Comparison of ENCODE assay signal across 3 cellular contexts in the genomic region with DNA sequence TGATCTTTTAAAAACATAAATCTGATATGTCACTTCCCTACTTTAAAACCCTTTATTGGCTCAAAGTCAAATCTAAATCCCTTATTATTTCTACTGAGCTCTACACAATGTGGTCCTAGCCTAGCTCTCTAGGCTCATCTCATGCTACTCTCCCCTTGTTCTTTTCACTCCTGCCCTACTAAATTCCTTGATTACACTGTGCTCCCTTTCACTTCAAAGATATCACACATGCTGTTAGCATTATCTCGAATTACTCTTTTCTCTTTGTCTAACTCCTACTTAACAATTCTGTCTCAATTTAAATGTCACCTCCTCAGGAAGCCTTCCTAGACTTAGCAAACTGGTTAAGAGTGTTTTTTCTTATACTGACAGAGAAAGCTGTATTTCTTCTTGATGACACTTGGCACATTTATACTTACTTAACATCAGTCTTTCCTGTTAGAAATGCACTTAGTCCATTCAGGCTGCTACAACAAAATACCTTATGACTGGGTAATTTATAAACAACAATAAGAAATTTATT.
TF ChIP-seq lines count a peak whose summit lies in the region.

No MANE protein-coding gene starts in this region.

TF ChIP-seq in SK-N-SH treated with all-trans-retinoic acid at 6 μM for 48 hours, 23 proteins besides CTCF, POLR2A, EP300 and RAD21 (continued from another document):
- TF ChIP-seq, protein P1, sequence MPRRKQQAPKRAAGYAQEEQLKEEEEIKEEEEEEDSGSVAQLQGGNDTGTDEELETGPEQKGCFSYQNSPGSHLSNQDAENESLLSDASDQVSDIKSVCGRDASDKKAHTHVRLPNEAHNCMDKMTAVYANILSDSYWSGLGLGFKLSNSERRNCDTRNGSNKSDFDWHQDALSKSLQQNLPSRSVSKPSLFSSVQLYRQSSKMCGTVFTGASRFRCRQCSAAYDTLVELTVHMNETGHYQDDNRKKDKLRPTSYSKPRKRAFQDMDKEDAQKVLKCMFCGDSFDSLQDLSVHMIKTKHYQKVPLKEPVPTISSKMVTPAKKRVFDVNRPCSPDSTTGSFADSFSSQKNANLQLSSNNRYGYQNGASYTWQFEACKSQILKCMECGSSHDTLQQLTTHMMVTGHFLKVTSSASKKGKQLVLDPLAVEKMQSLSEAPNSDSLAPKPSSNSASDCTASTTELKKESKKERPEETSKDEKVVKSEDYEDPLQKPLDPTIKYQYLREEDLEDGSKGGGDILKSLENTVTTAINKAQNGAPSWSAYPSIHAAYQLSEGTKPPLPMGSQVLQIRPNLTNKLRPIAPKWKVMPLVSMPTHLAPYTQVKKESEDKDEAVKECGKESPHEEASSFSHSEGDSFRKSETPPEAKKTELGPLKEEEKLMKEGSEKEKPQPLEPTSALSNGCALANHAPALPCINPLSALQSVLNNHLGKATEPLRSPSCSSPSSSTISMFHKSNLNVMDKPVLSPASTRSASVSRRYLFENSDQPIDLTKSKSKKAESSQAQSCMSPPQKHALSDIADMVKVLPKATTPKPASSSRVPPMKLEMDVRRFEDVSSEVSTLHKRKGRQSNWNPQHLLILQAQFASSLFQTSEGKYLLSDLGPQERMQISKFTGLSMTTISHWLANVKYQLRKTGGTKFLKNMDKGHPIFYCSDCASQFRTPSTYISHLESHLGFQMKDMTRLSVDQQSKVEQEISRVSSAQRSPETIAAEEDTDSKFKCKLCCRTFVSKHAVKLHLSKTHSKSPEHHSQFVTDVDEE (CRISPR knock-in tag; IDR thresholded peaks at IDR 0.05), result no peak
- TF ChIP-seq ESRRG (CRISPR knock-in tag; IDR thresholded peaks at IDR 0.05) (no peak), ARNTL (CRISPR knock-in tag; IDR thresholded peaks at IDR 0.05; ENCODE audit: borderline replicate concordance, low read depth) (no peak)

TF ChIP-seq in SK-N-SH, 30 proteins besides CTCF, POLR2A, EP300 and RAD21 (continued from another document):
- TF ChIP-seq JUND (IDR thresholded peaks at IDR 0.05), result no peak
- no peak for TF ChIP-seq NFIC (IDR thresholded peaks at IDR 0.05; ENCODE audit: borderline replicate concordance)
- TF ChIP-seq RXRA (IDR thresholded peaks at IDR 0.05; ENCODE audit: borderline replicate concordance, low read depth), result no peak
- TF ChIP-seq RCOR1 (IDR thresholded peaks at IDR 0.05; ENCODE audit: low read length), result no peak
- no peak for TF ChIP-seq USF1 (IDR thresholded peaks at IDR 0.05; ENCODE audit: borderline replicate concordance, low read depth)
- TF ChIP-seq GABPA (IDR thresholded peaks at IDR 0.05; ENCODE audit: low read depth), result no peak
- no peak for TF ChIP-seq REST (IDR thresholded peaks at IDR 0.05; ENCODE audit: low read depth, low read length)
- no peak for TF ChIP-seq FOXJ3 (CRISPR knock-in tag; IDR thresholded peaks at IDR 0.05)
- no peak for TF ChIP-seq MEF2A (IDR thresholded peaks at IDR 0.05; ENCODE audit: borderline replicate concordance, low read depth)
- TF ChIP-seq, protein P2, sequence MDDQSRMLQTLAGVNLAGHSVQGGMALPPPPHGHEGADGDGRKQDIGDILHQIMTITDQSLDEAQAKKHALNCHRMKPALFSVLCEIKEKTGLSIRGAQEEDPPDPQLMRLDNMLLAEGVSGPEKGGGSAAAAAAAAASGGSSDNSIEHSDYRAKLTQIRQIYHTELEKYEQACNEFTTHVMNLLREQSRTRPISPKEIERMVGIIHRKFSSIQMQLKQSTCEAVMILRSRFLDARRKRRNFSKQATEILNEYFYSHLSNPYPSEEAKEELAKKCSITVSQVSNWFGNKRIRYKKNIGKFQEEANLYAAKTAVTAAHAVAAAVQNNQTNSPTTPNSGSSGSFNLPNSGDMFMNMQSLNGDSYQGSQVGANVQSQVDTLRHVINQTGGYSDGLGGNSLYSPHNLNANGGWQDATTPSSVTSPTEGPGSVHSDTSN (IDR thresholded peaks at IDR 0.05), result no peak
TF ChIP-seq in SK-N-SH: peak in this region for 0.

TF ChIP-seq in HepG2, 621 proteins besides CTCF, POLR2A, EP300 and RAD21 (continued from another document):
- TF ChIP-seq REST (IDR thresholded peaks at IDR 0.05; ENCODE audit: borderline replicate concordance in 1 of 2, low read depth in 1 of 2, low read length in 2 of 2) (no peak), ZNF746 (CRISPR knock-in tag; IDR thresholded peaks at IDR 0.05) (no peak), CAMTA2 (CRISPR knock-in tag; IDR thresholded peaks at IDR 0.05; ENCODE audit: borderline replicate concordance) (no peak), ZNF883 (CRISPR knock-in tag; IDR thresholded peaks at IDR 0.05; ENCODE audit: not compliant biosample characterization) (no peak), ZNF639 (CRISPR knock-in tag; conservative IDR thresholded peaks at IDR 0.05) (no peak), ZFP90 (CRISPR knock-in tag; IDR thresholded peaks at IDR 0.05; ENCODE audit: borderline replicate concordance) (no peak), ASH2L (IDR thresholded peaks at IDR 0.05; ENCODE audit: insufficient read length, low read depth, low read length) (no peak)
